In the genomic region with DNA sequence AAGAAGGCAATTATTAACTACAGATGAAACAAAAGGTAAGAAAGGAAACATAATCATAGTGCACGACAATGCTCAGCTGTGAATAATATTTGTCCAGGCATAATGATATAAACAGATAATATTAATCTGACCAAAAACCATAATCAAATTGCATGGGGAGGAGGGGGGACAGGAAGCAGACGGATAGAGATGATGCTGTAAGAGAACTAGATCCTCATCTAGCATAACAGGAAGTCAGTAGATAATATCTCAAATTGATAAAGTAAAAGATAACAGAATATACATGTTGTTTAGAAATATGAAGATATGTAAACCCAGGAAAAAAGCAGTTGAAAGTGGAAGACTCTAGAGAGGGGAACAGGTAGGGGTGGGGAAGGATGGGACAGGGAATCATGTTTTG, we compare ENCODE assay signal across 16 cellular contexts.
DNase-seq lines count a peak whose midpoint lies in the region; ATAC-seq lines count a peak whose summit lies in the region.
"Had no signal": no experiment of that assay in that cellular context is flagged by ENCODE, and none has a peak within 500 bp of the region (broad histone marks: within the 10 kb centered on the region; RNA-seq: fewer than 3 reads in every experiment).

No MANE protein-coding gene starts in this region.

- no peak for DNase-seq in activated naive CD4-positive, alpha-beta T cell treated with anti-CD3 and anti-CD28 coated beads, Interleukin-2, amount 10 ng/mL, durations not matched to agents 7 days and 5 days
- DNase-seq in activated naive CD4-positive, alpha-beta T cell treated with anti-CD3 and anti-CD28 coated beads for 36 hours: no peak
- DNase-seq in T-cell (no peak), NCI-H510A (lab: John Stamatoyannopoulos, UW) (no peak)
- DNase-seq in central memory CD8-positive, alpha-beta T cell (ENCODE audit: low spot score in 2 of 2): no peak
- DNase-seq: 8988T, Caco-2, GF-D8, GOT3, H7, HFFc6, IMR-90 had no signal

- H3K27me3 Mint-ChIP-seq in activated naive CD4-positive, alpha-beta T cell treated with anti-CD3 and anti-CD28 coated beads, Interleukin-2, amount 10 ng/mL, durations not matched to agents 7 days and 5 days: peaks cover 12% of the 10 kb centered on the region
- no peaks in the 10 kb centered on the region for H3K27me3 Mint-ChIP-seq in activated naive CD4-positive, alpha-beta T cell treated with anti-CD3 and anti-CD28 coated beads for 36 hours (ENCODE audit: low read depth)
- no peaks in the 10 kb centered on the region for H3K27me3 Mint-ChIP-seq in T-cell
- peaks cover 2% of the 10 kb centered on the region for H3K27me3 Mint-ChIP-seq in central memory CD8-positive, alpha-beta T cell

- H3K4me1 Mint-ChIP-seq in activated naive CD4-positive, alpha-beta T cell treated with anti-CD3 and anti-CD28 coated beads, Interleukin-2, amount 10 ng/mL, durations not matched to agents 7 days and 5 days: peaks cover 24% of the 10 kb centered on the region
- H3K4me1 Mint-ChIP-seq in activated naive CD4-positive, alpha-beta T cell treated with anti-CD3 and anti-CD28 coated beads for 36 hours (ENCODE audit: low read depth): peaks cover 25% of the 10 kb centered on the region
- H3K4me1 Mint-ChIP-seq in T-cell: peaks cover 24 to 36% (median 34%) of the 10 kb centered on the region in 3 donors
- H3K4me1 Mint-ChIP-seq in central memory CD8-positive, alpha-beta T cell: peaks cover 9% of the 10 kb centered on the region
- H3K4me1 Mint-ChIP-seq: B cell had no signal

- no peak overlapping the region for H3K4me3 Mint-ChIP-seq in activated naive CD4-positive, alpha-beta T cell treated with anti-CD3 and anti-CD28 coated beads, Interleukin-2, amount 10 ng/mL, durations not matched to agents 7 days and 5 days
- H3K4me3 Mint-ChIP-seq in activated naive CD4-positive, alpha-beta T cell treated with anti-CD3 and anti-CD28 coated beads for 36 hours: no peak overlapping the region
- H3K4me3 Mint-ChIP-seq in T-cell: peak overlapping the region; percentile 1 to 43 (median 37)
- H3K4me3 Mint-ChIP-seq in central memory CD8-positive, alpha-beta T cell: no peak overlapping the region
- H3K4me3 Mint-ChIP-seq: B cell, HFFc6 had no signal

- CTCF ChIA-PET in activated naive CD4-positive, alpha-beta T cell treated with anti-CD3 and anti-CD28 coated beads, Interleukin-2, amount 10 ng/mL, durations not matched to agents 7 days and 5 days (lab: Charles Lee): interaction anchor here (0.9 to 2.1 kb wide), 4 partner anchors 9 to 335 kb away, joined by 3 to 7 read pairs (median 4); no protein-coding TSS in a partner anchor
- CTCF ChIA-PET in activated naive CD4-positive, alpha-beta T cell treated with anti-CD3 and anti-CD28 coated beads for 36 hours (lab: Charles Lee): interaction anchor here (1.0 to 2.6 kb wide), 3 partner anchors 18 to 335 kb away, joined by 3 to 15 read pairs (median 9); no protein-coding TSS in a partner anchor
- CTCF ChIA-PET in T-cell (lab: Charles Lee): interaction anchor here (0.5 to 0.6 kb wide), 2 partner anchors 9 to 13 kb away, joined by 3 to 5 read pairs; no protein-coding TSS in a partner anchor

- ATAC-seq in T-cell (replicated peaks in 1 of 4) (peak in 2 of 4 experiments; percentile 28 to 36), HG03457 (IDR thresholded peaks at IDR 0.05; ENCODE audit: unreplicated experiment) (no peak), GM19463 (IDR thresholded peaks at IDR 0.05; ENCODE audit: unreplicated experiment) (no peak)
- ATAC-seq in central memory CD8-positive, alpha-beta T cell (replicated peaks; ENCODE audit: extremely low read depth, poor library complexity, severe bottlenecking): no peak
- ATAC-seq: HCT116 had no signal

- intact Hi-C loops in activated naive CD4-positive, alpha-beta T cell treated with anti-CD3 and anti-CD28 coated beads for 36 hours (cut with micrococcal nuclease): no loop called here

- peak overlapping the region; percentile 26 for H3K27ac Mint-ChIP-seq in activated naive CD4-positive, alpha-beta T cell treated with anti-CD3 and anti-CD28 coated beads, Interleukin-2, amount 10 ng/mL, durations not matched to agents 7 days and 5 days
- no peak overlapping the region for H3K27ac Mint-ChIP-seq in activated naive CD4-positive, alpha-beta T cell treated with anti-CD3 and anti-CD28 coated beads for 36 hours
- H3K27ac Mint-ChIP-seq in T-cell: peak overlapping the region; percentile 90 to 91
- H3K27ac Mint-ChIP-seq in central memory CD8-positive, alpha-beta T cell (ENCODE audit: low read depth): peak overlapping the region; percentile 5
- H3K27ac Mint-ChIP-seq: B cell, HFFc6 had no signal

- POLR2A ChIA-PET in T-cell (lab: Charles Lee): interaction anchor here in 1 of 2 donors (1.0 kb wide), 1 partner anchor 57 kb away, joined by 3 read pairs; no protein-coding TSS in a partner anchor

- H3K36me3 Mint-ChIP-seq in activated naive CD4-positive, alpha-beta T cell treated with anti-CD3 and anti-CD28 coated beads, Interleukin-2, amount 10 ng/mL, durations not matched to agents 7 days and 5 days: peaks cover 2% of the 10 kb centered on the region
- H3K36me3 Mint-ChIP-seq in activated naive CD4-positive, alpha-beta T cell treated with anti-CD3 and anti-CD28 coated beads for 36 hours (ENCODE audit: low read depth): no peaks in the 10 kb centered on the region
- H3K36me3 Mint-ChIP-seq in T-cell: peaks cover 2% of the 10 kb centered on the region
- no peaks in the 10 kb centered on the region for H3K36me3 Mint-ChIP-seq in central memory CD8-positive, alpha-beta T cell (ENCODE audit: insufficient read depth)

- no peaks in the 10 kb centered on the region for H3K9me3 Mint-ChIP-seq in activated naive CD4-positive, alpha-beta T cell treated with anti-CD3 and anti-CD28 coated beads, Interleukin-2, amount 10 ng/mL, durations not matched to agents 7 days and 5 days
- peaks cover 2% of the 10 kb centered on the region for H3K9me3 Mint-ChIP-seq in activated naive CD4-positive, alpha-beta T cell treated with anti-CD3 and anti-CD28 coated beads for 36 hours
- H3K9me3 Mint-ChIP-seq in T-cell: peaks cover 0 to 9% (median 2%) of the 10 kb centered on the region in 3 donors
- H3K9me3 Mint-ChIP-seq in central memory CD8-positive, alpha-beta T cell: peaks cover under 1% of the 10 kb centered on the region
- H3K9me3 Mint-ChIP-seq: HFFc6 had no signal

Comparison
In these comparisons a context has a peak if more than half of its experiments do, and no peak if none do; other contexts are left out.
1. H3K4me3 Mint-ChIP-seq: peak in T-cell (3 of 3); none in activated naive CD4-positive, alpha-beta T cell treated with anti-CD3 and anti-CD28 coated beads, Interleukin-2, amount 10 ng/mL, durations not matched to agents 7 days and 5 days (single experiment), activated naive CD4-positive, alpha-beta T cell treated with anti-CD3 and anti-CD28 coated beads for 36 hours (single experiment) and central memory CD8-positive, alpha-beta T cell (single experiment).